18 cellular contexts compared by ENCODE assay signal in the genomic region with DNA sequence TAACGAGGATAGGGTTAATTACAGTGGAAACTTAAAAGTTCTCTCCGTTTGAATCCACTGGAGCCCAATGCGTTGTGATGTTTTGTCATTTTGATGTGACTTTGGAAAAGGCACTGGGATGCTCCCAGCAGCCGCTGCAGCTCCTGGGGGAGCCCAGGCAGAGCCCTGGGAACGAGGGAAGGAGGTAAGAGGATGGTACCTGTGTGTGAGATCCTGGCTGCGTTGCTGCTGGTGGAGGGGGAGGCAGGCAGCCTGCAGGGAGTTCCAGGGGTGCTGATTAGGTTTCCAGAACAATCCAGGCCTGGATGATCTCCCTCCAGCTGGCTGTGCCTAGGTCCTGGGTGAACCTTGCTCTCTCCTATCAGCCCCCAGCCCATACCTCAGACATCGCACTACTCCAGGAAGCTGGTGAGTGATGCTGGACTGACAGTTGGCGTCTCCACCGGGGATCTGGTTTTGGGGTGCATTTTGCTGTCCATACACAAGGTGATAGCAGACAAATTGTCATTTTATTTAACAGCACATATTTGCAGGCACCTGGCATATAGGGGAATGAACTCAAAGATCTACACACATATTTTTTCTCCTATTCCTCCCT.
"Had no signal": no experiment of that assay in that cellular context is flagged by ENCODE, and none has a peak within 500 bp of the region (broad histone marks: within the 10 kb centered on the region; RNA-seq: fewer than 3 reads in every experiment).

No MANE protein-coding gene starts in this region.

- H3K27ac ChIP-seq: esophagus muscularis mucosa, gastroesophageal sphincter, ovary had no signal

- H3K4me2 ChIP-seq: smooth muscle cell had no signal

- FAIRE-seq: endometrium, kidney, urothelium cell line had no signal

- DNase-seq: effector memory CD4-positive, alpha-beta T cell; glutamatergic neuron; immature natural killer cell; kidney; left cardiac atrium; mammary epithelial cell; mucosa of descending colon; naive thymus-derived CD8-positive, alpha-beta T cell; nucleus accumbens; ovary; right cardiac atrium; stimulated activated CD4-positive, alpha-beta T cell treated with anti-CD3 and anti-CD28 coated beads, Interleukin-2, amount 100 ng/mL, for 48 hours; stimulated activated naive CD4-positive, alpha-beta T cell treated with Interleukin-2 at 50 U/mL for 16 hours had no signal

- ATAC-seq: gastroesophageal sphincter; left cardiac atrium; mucosa of descending colon; naive thymus-derived CD8-positive, alpha-beta T cell; right cardiac atrium had no signal

- H3K4me3 ChIP-seq: esophagus muscularis mucosa, gastroesophageal sphincter, mucosa of descending colon, ovary, smooth muscle cell had no signal

- H3K27me3 ChIP-seq: esophagus muscularis mucosa, gastroesophageal sphincter, ovary had no signal

- H3K9me3 ChIP-seq: esophagus muscularis mucosa, gastroesophageal sphincter, mucosa of descending colon, ovary had no signal

- H3K36me3 ChIP-seq: esophagus muscularis mucosa, gastroesophageal sphincter, ovary had no signal
